ENCODE assay signal across 14 cellular contexts in genomic region chr2:98708396-98709186, GRCh38. TPM values are rescaled to one million over a fixed set of nuclear protein-coding genes. Genes with fewer than 3 reads are reported as not detected.
DNase-seq lines count a peak whose midpoint lies in the region; ATAC-seq and TF ChIP-seq lines count a peak whose summit lies in the region.
"Had no signal": no experiment of that assay in that cellular context is flagged by ENCODE, and none has a peak within 500 bp of the region (broad histone marks: within the 10 kb centered on the region; RNA-seq: fewer than 3 reads in every experiment).

No MANE protein-coding gene starts in this region.

- no peak overlapping the region for H3K9ac ChIP-seq in BLaER1

- H3K27ac ChIP-seq in BLaER1 (no peak overlapping the region), angular gyrus (ENCODE audit: low read depth, low read length) (peak overlapping the region; percentile 31), right cardiac atrium (ENCODE audit: low read length) (peak overlapping the region; percentile 37)
- peak overlapping the region; percentile 25 for H3K27ac ChIP-seq in CD4-positive, alpha-beta T cell (ENCODE audit: low read depth, low read length)

- intact Hi-C loops in CD4-positive, alpha-beta T cell (cut with DNase I, micrococcal nuclease), result loop anchor here in 1 of 2 experiments (5.0 kb wide), 1 partner anchor 576 kb away; no protein-coding TSS in a partner anchor
- intact Hi-C loops in right cardiac atrium (cut with DNase I), result no loop called here

- peak overlapping the region; percentile 72 for H3K27ac Mint-ChIP-seq in CD4-positive, alpha-beta T cell

- no peaks in the 10 kb centered on the region for H4K20me1 ChIP-seq in BLaER1

- peaks cover 88% of the 10 kb centered on the region for H3K4me1 Mint-ChIP-seq in CD4-positive, alpha-beta T cell (ENCODE audit: low read depth)

- peak overlapping the region; percentile 68 for H3K4me3 Mint-ChIP-seq in CD4-positive, alpha-beta T cell

- H3K4me3 ChIP-seq in BLaER1 (no peak overlapping the region), right cardiac atrium (ENCODE audit: low read length) (no peak overlapping the region)

- no peaks in the 10 kb centered on the region for H3K9me3 Mint-ChIP-seq in CD4-positive, alpha-beta T cell
- H3K9me3 Mint-ChIP-seq: activated naive CD4-positive, alpha-beta T cell treated with anti-CD3 and anti-CD28 coated beads, Interleukin-2, amount 50 U/mL, for 72 hours had no signal

- TF ChIP-seq CTCF in CD4-positive, alpha-beta T cell (IDR thresholded peaks at IDR 0.05), result no peak

- no peak for DNase-seq in CD4-positive, alpha-beta T cell
- DNase-seq in right cardiac atrium, result no peak
- DNase-seq in SKM-1 (lab: John Stamatoyannopoulos, UW; ENCODE audit: unreplicated experiment), result no peak
- DNase-seq: GOT3, mesenchymal stem cell, NCI-H146, NCI-H510A had no signal

- 70% methylated on average over 6 of the region's 6 CpGs for WGBS in right cardiac atrium

- H3K27me3 ChIP-seq in BLaER1 (no peaks in the 10 kb centered on the region), right cardiac atrium (ENCODE audit: control insufficient read depth, insufficient read depth) (no peaks in the 10 kb centered on the region)
- H3K27me3 ChIP-seq in CD4-positive, alpha-beta T cell (ENCODE audit: control insufficient read depth, insufficient read depth, low read length), result no peaks in the 10 kb centered on the region

- peaks cover 23% of the 10 kb centered on the region for H3K4me1 ChIP-seq in BLaER1
- peaks cover 21% of the 10 kb centered on the region for H3K4me1 ChIP-seq in right cardiac atrium (ENCODE audit: control insufficient read depth, insufficient read depth, low read length)

- CTCF ChIA-PET in CD4-positive, alpha-beta T cell (lab: Charles Lee), result interaction anchor here (1.2 to 3.0 kb wide), 5 partner anchors 15 to 59 kb away, joined by 3 to 11 read pairs (median 4); partner anchors contain the start of gene MGAT4A

- H3K4me2 ChIP-seq in BLaER1, result peak overlapping the region; percentile 31

- ATAC-seq in CD4-positive, alpha-beta T cell (ENCODE audit: poor library complexity), result no peak
- no peak for ATAC-seq in right cardiac atrium
- ATAC-seq in HG03457 (IDR thresholded peaks at IDR 0.05; ENCODE audit: unreplicated experiment), result no peak
- no peak for ATAC-seq in GM19395 (IDR thresholded peaks at IDR 0.05; ENCODE audit: unreplicated experiment)
- ATAC-seq: activated naive CD4-positive, alpha-beta T cell treated with anti-CD3 and anti-CD28 coated beads, Interleukin-2, amount 50 U/mL, for 72 hours; SK-N-SH treated with all-trans-retinoic acid at 6 μM for 48 hours had no signal

- POLR2A ChIA-PET in CD4-positive, alpha-beta T cell (lab: Charles Lee), result interaction anchor here (0.6 to 2.3 kb wide), 6 partner anchors 10 to 91 kb away, joined by 3 to 9 read pairs (median 4); no protein-coding TSS in a partner anchor

- H3K9me3 ChIP-seq in BLaER1, result no peaks in the 10 kb centered on the region
- H3K9me3 ChIP-seq in CD4-positive, alpha-beta T cell (ENCODE audit: control insufficient read depth, low read length), result no peaks in the 10 kb centered on the region
- no peaks in the 10 kb centered on the region for H3K9me3 ChIP-seq in right cardiac atrium (ENCODE audit: control insufficient read depth, low read length)

- no peaks in the 10 kb centered on the region for H3K36me3 ChIP-seq in BLaER1

- no peaks in the 10 kb centered on the region for H3K27me3 Mint-ChIP-seq in CD4-positive, alpha-beta T cell

- peaks cover 53% of the 10 kb centered on the region for H3K36me3 Mint-ChIP-seq in CD4-positive, alpha-beta T cell (ENCODE audit: low read depth)

RNA-seq across cellular contexts. Expression of gene MGAT4A, which starts 22.3 kb away (rescaled TPM):
- total RNA-seq in CD4-positive, alpha-beta T cell, result 100 to 1,000 TPM; 200 to 204 TPM
- total RNA-seq in right cardiac atrium, result 10 to 100 TPM; 23.5 to 37.2 (median 26.1) TPM
- polyA plus RNA-seq in right cardiac atrium, result 5.2 TPM
- polyA plus RNA-seq: BJ had no signal

Comparison
In these comparisons a context has a peak if more than half of its experiments do, and no peak if none do; other contexts are left out.
1. RNA of gene MGAT4A, which starts 22.3 kb away (total RNA-seq): 200 to 204 TPM in CD4-positive, alpha-beta T cell; 23.5 to 37.2 TPM in right cardiac atrium; every median in the first group is over 4 times any median in the second.